Comparison of ENCODE assay signal across 1 cellular context in the genomic region with DNA sequence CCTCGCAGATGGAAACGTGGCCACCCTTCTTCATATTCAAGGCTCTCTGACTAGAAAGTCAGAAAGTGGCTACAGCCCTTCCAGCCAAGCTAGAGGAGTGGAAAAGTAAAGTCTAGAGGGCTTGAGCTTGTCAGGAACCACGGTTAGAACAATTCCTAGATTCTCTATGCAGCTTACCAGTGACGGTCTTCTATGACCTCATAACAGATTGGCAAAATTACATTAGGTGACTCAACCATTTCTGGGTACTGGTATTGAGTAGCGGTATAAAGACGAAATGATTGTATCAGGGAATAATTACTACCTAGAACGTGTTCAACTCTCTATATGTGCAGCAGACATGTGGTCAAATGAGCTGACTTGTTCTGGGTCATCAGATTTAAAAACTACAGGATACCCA.
TF ChIP-seq lines count a peak whose summit lies in the region.

No MANE protein-coding gene starts in this region.

TF ChIP-seq in K562, 482 proteins besides CTCF, POLR2A, EP300 and RAD21 (continued from another document):
- TF ChIP-seq, protein P1, sequence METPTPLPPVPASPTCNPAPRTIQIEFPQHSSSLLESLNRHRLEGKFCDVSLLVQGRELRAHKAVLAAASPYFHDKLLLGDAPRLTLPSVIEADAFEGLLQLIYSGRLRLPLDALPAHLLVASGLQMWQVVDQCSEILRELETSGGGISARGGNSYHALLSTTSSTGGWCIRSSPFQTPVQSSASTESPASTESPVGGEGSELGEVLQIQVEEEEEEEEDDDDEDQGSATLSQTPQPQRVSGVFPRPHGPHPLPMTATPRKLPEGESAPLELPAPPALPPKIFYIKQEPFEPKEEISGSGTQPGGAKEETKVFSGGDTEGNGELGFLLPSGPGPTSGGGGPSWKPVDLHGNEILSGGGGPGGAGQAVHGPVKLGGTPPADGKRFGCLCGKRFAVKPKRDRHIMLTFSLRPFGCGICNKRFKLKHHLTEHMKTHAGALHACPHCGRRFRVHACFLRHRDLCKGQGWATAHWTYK (CRISPR knock-in tag; IDR thresholded peaks at IDR 0.05) = 0 out of 2 replicates have a peak, but pooled peaks have one; percentile 18
- TF ChIP-seq, protein P2, sequence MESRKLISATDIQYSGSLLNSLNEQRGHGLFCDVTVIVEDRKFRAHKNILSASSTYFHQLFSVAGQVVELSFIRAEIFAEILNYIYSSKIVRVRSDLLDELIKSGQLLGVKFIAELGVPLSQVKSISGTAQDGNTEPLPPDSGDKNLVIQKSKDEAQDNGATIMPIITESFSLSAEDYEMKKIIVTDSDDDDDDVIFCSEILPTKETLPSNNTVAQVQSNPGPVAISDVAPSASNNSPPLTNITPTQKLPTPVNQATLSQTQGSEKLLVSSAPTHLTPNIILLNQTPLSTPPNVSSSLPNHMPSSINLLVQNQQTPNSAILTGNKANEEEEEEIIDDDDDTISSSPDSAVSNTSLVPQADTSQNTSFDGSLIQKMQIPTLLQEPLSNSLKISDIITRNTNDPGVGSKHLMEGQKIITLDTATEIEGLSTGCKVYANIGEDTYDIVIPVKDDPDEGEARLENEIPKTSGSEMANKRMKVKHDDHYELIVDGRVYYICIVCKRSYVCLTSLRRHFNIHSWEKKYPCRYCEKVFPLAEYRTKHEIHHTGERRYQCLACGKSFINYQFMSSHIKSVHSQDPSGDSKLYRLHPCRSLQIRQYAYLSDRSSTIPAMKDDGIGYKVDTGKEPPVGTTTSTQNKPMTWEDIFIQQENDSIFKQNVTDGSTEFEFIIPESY (CRISPR knock-in tag; IDR thresholded peaks at IDR 0.05) = 0 out of 2 replicates have a peak, but pooled peaks have one; percentile 19
- TF ChIP-seq RBM22 (IDR thresholded peaks at IDR 0.05; ENCODE audit: low read depth, low read length, poor library complexity, severe bottlenecking) (no peak), ADNP (tag; IDR thresholded peaks at IDR 0.05) (no peak), ARID2 (IDR thresholded peaks at IDR 0.05) (no peak), DMBX1 (CRISPR knock-in tag; IDR thresholded peaks at IDR 0.05; ENCODE audit: borderline replicate concordance) (peak; percentile 36; the same call in 1 of the 2 replicates), ERF (CRISPR knock-in tag; IDR thresholded peaks at IDR 0.05) (0 out of 2 replicates have a peak, but pooled peaks have one; percentile 32), ZNF316 (IDR thresholded peaks at IDR 0.05) (0 out of 2 replicates have a peak, but pooled peaks have one; percentile 5), CREB1 (IDR thresholded peaks at IDR 0.05) (no peak), CREB1 (CRISPR knock-in tag; IDR thresholded peaks at IDR 0.05) (peak; percentile 36; the same call in 1 of the 2 replicates), LEF1 (IDR thresholded peaks at IDR 0.05) (no peak), MXI1 (IDR thresholded peaks at IDR 0.05; ENCODE audit: low read depth, low read length) (no peak)
